ENCODE assay signal across 21 cellular contexts in the genomic region with DNA sequence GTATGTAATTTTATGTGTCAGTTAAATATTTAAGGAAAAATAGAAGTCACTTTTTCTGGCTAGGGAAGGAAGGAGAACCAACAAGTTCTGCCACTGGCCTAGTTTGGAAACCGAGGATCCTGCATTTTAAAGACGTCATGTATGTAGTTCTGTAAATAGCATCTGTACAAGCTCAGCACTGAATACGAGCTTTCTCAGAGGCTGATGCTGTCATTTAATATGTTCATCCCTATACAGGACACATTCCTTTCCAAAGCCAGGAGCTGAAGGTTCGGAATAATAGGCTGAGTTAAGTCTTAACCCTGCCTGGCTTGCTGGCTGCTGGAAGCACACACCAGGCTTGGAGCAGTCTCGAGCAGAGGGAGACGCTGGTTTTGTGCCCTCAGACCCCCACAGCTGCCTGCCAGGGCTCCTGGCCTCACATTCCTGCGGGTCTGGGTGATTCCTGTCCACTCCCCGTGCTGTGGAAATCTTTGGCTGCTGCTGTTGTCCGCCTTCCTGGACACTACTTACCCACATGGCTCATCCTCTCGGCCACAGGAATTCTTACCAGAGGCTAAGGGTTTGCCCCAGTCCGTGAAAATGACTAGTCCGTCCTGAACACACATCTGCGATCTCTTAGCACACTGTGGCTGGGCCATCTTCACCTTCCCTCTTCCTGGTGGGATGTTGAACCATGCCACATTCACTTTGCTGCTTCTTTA. TPM values are rescaled to one million over a fixed set of nuclear protein-coding genes. Genes with fewer than 3 reads are reported as not detected.
DNase-seq lines count a peak whose midpoint lies in the region; ATAC-seq and TF ChIP-seq lines count a peak whose summit lies in the region.
"Had no signal": no experiment of that assay in that cellular context is flagged by ENCODE, and none has a peak within 500 bp of the region (broad histone marks: within the 10 kb centered on the region; RNA-seq: fewer than 3 reads in every experiment).

No MANE protein-coding gene starts in this region.

- peaks cover 85% of the 10 kb centered on the region for H3K4me1 Mint-ChIP-seq in CD14-positive monocyte

- ATAC-seq in Right ventricle myocardium inferior (no peak), GM19467 (IDR thresholded peaks at IDR 0.05; ENCODE audit: unreplicated experiment) (no peak)
- ATAC-seq: PC-3 had no signal

- DNase-seq in cardiac septum (ENCODE audit: low spot score) (peak; percentile 20), Right ventricle myocardium inferior (ENCODE audit: missing footprints) (no peak), myocyte (ENCODE audit: low read depth) (peak; percentile 97), CD14-positive monocyte (ENCODE audit: low spot score) (no peak)
- DNase-seq in activated CD4-positive, alpha-beta T cell treated with anti-CD3 and anti-CD28 coated beads, Interleukin-2, amount 50 U/mL, for 4 hours = no peak
- DNase-seq: DMS153; DND-41; H7; KBM-7; MG63; NCI-H2029 treated with DMSO at 0.1 percent for 48 hours; NCI-H446 treated with DMSO at 0.1 percent for 48 hours; NCI-H526; NCI-H82; NK-92 treated with Interleukin-12 subunit alpha and Interleukin-12 subunit beta, amount 100 ng/mL, for 24 hours; PC-3; SJCRH30 had no signal

- TF ChIP-seq CTCF in CD14-positive monocyte (IDR thresholded peaks at IDR 0.05) = no peak

- peaks cover 8 to 24% (median 24%) of the 10 kb centered on the region in 3 donors for H3K4me1 ChIP-seq in skeletal muscle tissue (ENCODE audit: control insufficient read depth in 3 of 3, insufficient read depth in 3 of 3, low read length in 3 of 3)

- no peaks in the 10 kb centered on the region for H3K9me3 ChIP-seq in skeletal muscle tissue (ENCODE audit: control insufficient read depth in 3 of 3, low read length in 3 of 3)
- H3K9me3 ChIP-seq: MG63, SJCRH30 had no signal

- H3K4me3 Mint-ChIP-seq in CD14-positive monocyte = no peak overlapping the region
- H3K4me3 Mint-ChIP-seq: B cell had no signal

- intact Hi-C loops in cardiac septum (cut with DNase I) = no loop called here
- intact Hi-C loops in Right ventricle myocardium inferior (cut with DNase I) = no loop called here
- intact Hi-C loops in CD14-positive monocyte (cut with micrococcal nuclease) = no loop called here

- peak overlapping the region in 1 of 7 donors; percentile 71 for H3K27ac Mint-ChIP-seq in CD14-positive monocyte
- H3K27ac Mint-ChIP-seq: B cell had no signal

- H3K9me3 Mint-ChIP-seq in CD14-positive monocyte = peaks cover 0 to 1% (median 0%) of the 10 kb centered on the region in 7 donors

- peaks cover 0 to 5% (median 0%) of the 10 kb centered on the region in 3 donors for H3K36me3 ChIP-seq in skeletal muscle tissue (ENCODE audit: control insufficient read depth in 3 of 3, insufficient read depth in 3 of 3, low read length in 3 of 3)
- H3K36me3 ChIP-seq: MG63 had no signal

- H3K27me3 Mint-ChIP-seq in CD14-positive monocyte (ENCODE audit: low read depth in 3 of 3) = peaks cover 0 to 2% (median 0%) of the 10 kb centered on the region in 3 donors
- H3K27me3 Mint-ChIP-seq: B cell had no signal

- no peaks in the 10 kb centered on the region for H3K27me3 ChIP-seq in skeletal muscle tissue (ENCODE audit: control insufficient read depth in 3 of 3, insufficient read depth in 3 of 3, low read length in 3 of 3)
- H3K27me3 ChIP-seq: MG63, SJCRH30 had no signal

- peak overlapping the region; percentile 5 to 69 (median 44) for H3K9ac ChIP-seq in skeletal muscle tissue (ENCODE audit: low read depth in 1 of 3, low read length in 3 of 3)

- no peak overlapping the region for H3K4me3 ChIP-seq in skeletal muscle tissue (ENCODE audit: low read length in 3 of 3)
- H3K4me3 ChIP-seq: MG63, SJCRH30 had no signal

- peak overlapping the region; percentile 25 for H3K27ac ChIP-seq in skeletal muscle tissue (ENCODE audit: low read depth, low read length)
- H3K27ac ChIP-seq: 22Rv1, SJCRH30 had no signal

- peaks cover 43 to 66% of the 10 kb centered on the region in 2 donors for H3K36me3 Mint-ChIP-seq in CD14-positive monocyte

RNA-seq across cellular contexts. Expression of a gene that starts 36.6 kb away (rescaled TPM):
- 0.16 TPM for total RNA-seq in cardiac septum
- total RNA-seq in Right ventricle myocardium inferior = not detected
- not detected in 2 replicates for total RNA-seq in myocyte
- 0.05 TPM for polyA plus RNA-seq in myocyte (2012)
- under 0.01 TPM for total RNA-seq in skeletal muscle tissue
- polyA plus RNA-seq in CD14-positive monocyte = 10 to 100 TPM; 45.1 to 87.0 TPM
- total RNA-seq: B cell, H7, PC-3, SJCRH30 had no signal

Comparison
In these comparisons a context has a peak if more than half of its experiments do, and no peak if none do; other contexts are left out.
1. DNase-seq: peak in cardiac septum (single experiment) and myocyte (single experiment); none in Right ventricle myocardium inferior (single experiment), activated CD4-positive, alpha-beta T cell treated with anti-CD3 and anti-CD28 coated beads, Interleukin-2, amount 50 U/mL, for 4 hours (0 of 2) and CD14-positive monocyte (single experiment).